Comparison of ENCODE assay signal across 23 cellular contexts in the genomic region with DNA sequence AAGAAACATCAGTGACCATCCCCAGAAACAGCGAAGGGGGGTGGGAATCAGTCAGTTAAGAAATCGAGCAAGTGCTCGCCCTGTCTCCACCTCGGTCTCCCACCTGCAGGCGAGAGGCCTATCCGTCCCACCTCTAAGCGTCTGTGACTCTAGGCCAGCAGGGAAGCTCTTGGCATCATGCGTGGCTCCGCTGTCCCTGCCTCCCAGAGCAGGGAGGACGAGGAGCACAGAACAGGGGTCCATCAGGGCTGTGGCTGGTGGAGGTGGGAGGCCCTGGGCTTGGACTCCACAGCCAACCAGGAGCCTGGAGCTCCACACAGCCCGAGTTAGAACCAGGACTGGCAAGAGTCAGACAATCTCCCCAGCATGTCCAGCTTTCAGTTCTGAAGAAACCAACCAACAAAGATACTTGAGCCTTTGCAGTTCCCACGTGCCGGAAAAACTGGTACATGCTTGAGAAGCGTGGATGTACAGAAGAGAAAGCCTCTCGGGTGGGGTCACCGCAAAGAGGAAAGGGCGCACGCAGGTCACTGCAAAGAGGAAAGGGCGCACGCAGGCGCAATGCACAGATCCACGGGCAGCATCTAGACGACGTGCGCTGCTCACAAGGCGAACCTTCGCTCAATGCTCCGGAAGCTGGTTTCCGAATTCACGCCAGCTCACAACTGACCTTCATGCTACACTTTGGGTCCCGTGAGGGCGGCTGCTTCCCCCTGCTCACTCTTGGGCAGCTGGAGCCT.
DNase-seq lines count a peak whose midpoint lies in the region; ATAC-seq and TF ChIP-seq lines count a peak whose summit lies in the region.
"Had no signal": no experiment of that assay in that cellular context is flagged by ENCODE, and none has a peak within 500 bp of the region (broad histone marks: within the 10 kb centered on the region; RNA-seq: fewer than 3 reads in every experiment).

No MANE protein-coding gene starts in this region.

- peaks cover 9% of the 10 kb centered on the region for H3K36me3 Mint-ChIP-seq in central memory CD8-positive, alpha-beta T cell (ENCODE audit: insufficient read depth)
- H3K36me3 Mint-ChIP-seq in type B pancreatic cell (no peaks in the 10 kb centered on the region), T-helper 17 cell (ENCODE audit: low read depth) (no peaks in the 10 kb centered on the region)

- H3K9me2 ChIP-seq in PC-9 (ENCODE audit: insufficient read depth), result no peaks in the 10 kb centered on the region

- H3K27me3 Mint-ChIP-seq in central memory CD8-positive, alpha-beta T cell, result no peaks in the 10 kb centered on the region
- H3K27me3 Mint-ChIP-seq in type B pancreatic cell (peaks cover 3% of the 10 kb centered on the region), T-helper 17 cell (peaks cover 7% of the 10 kb centered on the region)
- H3K27me3 Mint-ChIP-seq: CD4-positive, alpha-beta T cell had no signal

- H3K27me3 ChIP-seq in PC-9 (ENCODE audit: insufficient read depth, low read depth) (no peaks in the 10 kb centered on the region), lung (ENCODE audit: control insufficient read depth, insufficient read depth) (no peaks in the 10 kb centered on the region)
- H3K27me3 ChIP-seq: BLaER1 had no signal

- peaks cover 33% of the 10 kb centered on the region; the same call in 1 of the 2 replicates for H3F3A ChIP-seq in PC-9 (ENCODE audit: insufficient read depth, low read depth)

- 83 to 92% methylated on average over 32 of the region's 32 CpGs for WGBS in lung, 2 donors

- ATAC-seq in central memory CD8-positive, alpha-beta T cell (replicated peaks; ENCODE audit: extremely low read depth, poor library complexity, severe bottlenecking), result no peak
- no peak for ATAC-seq in lung (ENCODE audit: insufficient read depth, low FRiP score)
- no peak for ATAC-seq in stimulated activated naive CD8-positive, alpha-beta T cell treated with anti-CD3 and anti-CD28 coated beads, Interleukin-15, Interleukin-2, amounts not matched to agents 100 U/mL and 50 U/mL, for 24 hours
- no peak for ATAC-seq in GM18519 (IDR thresholded peaks at IDR 0.05; ENCODE audit: low FRiP score, unreplicated experiment)
- no peak for ATAC-seq in T-helper 17 cell

- peak overlapping the region; percentile 78 for H3K4me3 Mint-ChIP-seq in central memory CD8-positive, alpha-beta T cell
- H3K4me3 Mint-ChIP-seq in type B pancreatic cell, result no peak overlapping the region
- no peak overlapping the region for H3K4me3 Mint-ChIP-seq in T-helper 17 cell

- H3K36me3 ChIP-seq in PC-9 (ENCODE audit: low read depth), result no peaks in the 10 kb centered on the region
- no peaks in the 10 kb centered on the region for H3K36me3 ChIP-seq in lung (ENCODE audit: control insufficient read depth in 2 of 2, insufficient read depth in 2 of 2, low read length in 2 of 2)
- H3K36me3 ChIP-seq: BLaER1, HAP-1 had no signal

- DNase-seq in PC-9 (no peak), lung (ENCODE audit: low spot score) (peak; percentile 21), type B pancreatic cell (ENCODE audit: extremely low spot score, unreplicated experiment) (no peak), T-helper 17 cell (no peak)
- no peak for DNase-seq in central memory CD8-positive, alpha-beta T cell (ENCODE audit: low spot score in 2 of 2)
- no peak for DNase-seq in stimulated activated naive CD8-positive, alpha-beta T cell treated with anti-CD3 and anti-CD28 coated beads, Interleukin-15, Interleukin-2, amounts not matched to agents 100 U/mL and 50 U/mL, for 24 hours
- DNase-seq: CD4-positive, alpha-beta T cell; COR-L47; DMS79; GM23248; KG1; NCI-H1092 treated with DMSO at 0.1 percent for 48 hours; NCI-H146; NCI-H2029; NCI-H226; NCI-H510A treated with DMSO at 0.1 percent for 48 hours; NCI-H774; NK-92 treated with Interleukin-12 subunit alpha and Interleukin-12 subunit beta, amount 100 ng/mL, for 24 hours; SHP77 treated with DMSO at 0.1 percent for 48 hours had no signal

- H3K4me1 Mint-ChIP-seq in central memory CD8-positive, alpha-beta T cell, result peaks cover 19% of the 10 kb centered on the region
- H3K4me1 Mint-ChIP-seq in type B pancreatic cell (ENCODE audit: unreplicated experiment), result peaks cover 28% of the 10 kb centered on the region
- peaks cover 12% of the 10 kb centered on the region for H3K4me1 Mint-ChIP-seq in T-helper 17 cell

- CTCF ChIA-PET in PC-9 (lab: Charles Lee), result no interaction called here

- H3K9me3 ChIP-seq in PC-9 (ENCODE audit: insufficient read depth, low read depth) (no peaks in the 10 kb centered on the region), lung (ENCODE audit: control insufficient read depth in 2 of 2, insufficient read depth in 1 of 2, low read length in 1 of 2) (peaks cover 0 to 2% of the 10 kb centered on the region in 2 donors), T-helper 17 cell (ENCODE audit: control insufficient read depth, low read length, poor library complexity, severe bottlenecking) (no peaks in the 10 kb centered on the region)
- H3K9me3 ChIP-seq: BLaER1, HAP-1 had no signal

- POLR2A ChIA-PET in PC-9 (lab: Charles Lee; ENCODE audit: unreplicated experiment), result no interaction called here

- peaks cover 6% of the 10 kb centered on the region for H3K9me3 Mint-ChIP-seq in central memory CD8-positive, alpha-beta T cell
- no peaks in the 10 kb centered on the region for H3K9me3 Mint-ChIP-seq in type B pancreatic cell
- H3K9me3 Mint-ChIP-seq: CD4-positive, alpha-beta T cell had no signal

- TF ChIP-seq CTCF in PC-9 (conservative IDR thresholded peaks at IDR 0.05) (no peak), lung (IDR thresholded peaks at IDR 0.05; ENCODE audit: control extremely low read depth, extremely low read depth) (no peak), type B pancreatic cell (conservative IDR thresholded peaks at IDR 0.05) (no peak)

- no peak overlapping the region for H2AFZ ChIP-seq in PC-9
- H2AFZ ChIP-seq: GM23248 had no signal

- no TSS peak for BruUV-seq in PC-9 (replicated peaks; lab: Mats Ljungman, UMichigan)

- H3K4me1 ChIP-seq in PC-9 (replicated peaks; ENCODE audit: insufficient read depth) (peaks cover 31% of the 10 kb centered on the region), lung (ENCODE audit: control insufficient read depth in 2 of 2, insufficient read depth in 2 of 2, low read length in 2 of 2) (no peaks in the 10 kb centered on the region)
- H3K4me1 ChIP-seq: HAP-1 had no signal

- H3K4me2 ChIP-seq in PC-9, result peak overlapping the region; percentile 50
- H3K4me2 ChIP-seq: BLaER1 had no signal

- H3K4me3 ChIP-seq in PC-9 (no peak overlapping the region), lung (no peak overlapping the region)
- H3K4me3 ChIP-seq: BLaER1, GM23248, HAP-1, SK-N-MC had no signal

- intact Hi-C loops in PC-9 (cut with micrococcal nuclease; ENCODE audit: unreplicated experiment), result no loop called here

- no peaks in the 10 kb centered on the region for H3K79me2 ChIP-seq in PC-9 (ENCODE audit: low read depth)

- no peaks in the 10 kb centered on the region for H4K20me1 ChIP-seq in PC-9 (ENCODE audit: insufficient read depth)
- H4K20me1 ChIP-seq: BLaER1 had no signal

- H3K27ac ChIP-seq in PC-9 (peak overlapping the region; percentile 46), lung (ENCODE audit: low read depth in 1 of 2, low read length in 1 of 2) (no peak overlapping the region)
- H3K27ac ChIP-seq: BLaER1, GM23248, SK-N-MC had no signal

- no peak overlapping the region for H3K27ac Mint-ChIP-seq in central memory CD8-positive, alpha-beta T cell (ENCODE audit: low read depth)
- H3K27ac Mint-ChIP-seq in type B pancreatic cell, result peak overlapping the region; percentile 51
- no peak overlapping the region for H3K27ac Mint-ChIP-seq in T-helper 17 cell
- H3K27ac Mint-ChIP-seq: CD4-positive, alpha-beta T cell had no signal
